ENCODE assay signal across 8 cellular contexts in the genomic region with DNA sequence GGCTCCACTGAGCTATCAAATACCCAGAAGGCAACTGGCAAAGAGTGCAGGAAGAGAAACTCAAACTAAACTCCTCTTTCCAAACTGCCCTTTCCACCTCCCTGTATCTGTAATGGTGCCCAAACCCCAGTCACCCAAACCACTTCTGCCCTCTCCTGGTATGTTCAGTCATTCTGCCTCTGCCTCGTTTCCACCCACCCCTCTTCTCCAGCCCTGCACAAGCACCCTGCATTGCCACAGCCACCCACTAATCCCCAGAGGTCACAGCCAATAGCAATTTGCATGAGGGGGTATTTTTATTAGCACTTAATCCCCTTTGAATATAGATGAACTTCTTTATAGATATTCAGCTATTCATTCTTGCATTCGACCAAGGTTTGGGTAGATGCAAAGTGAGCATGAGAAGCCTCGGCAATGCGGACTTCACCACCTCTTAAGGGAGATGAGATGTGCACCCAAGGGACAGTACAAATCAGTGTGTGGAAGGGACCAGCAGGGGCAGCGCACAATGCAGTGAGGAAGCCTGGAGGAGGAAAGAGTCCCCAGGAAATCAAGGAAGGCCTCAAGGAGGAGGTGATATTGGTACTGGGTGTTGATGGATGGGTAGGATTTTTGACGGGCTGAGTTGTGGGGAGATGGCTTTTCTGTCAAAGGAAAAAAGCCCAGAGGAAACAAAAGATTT. TPM values are rescaled to one million over a fixed set of nuclear protein-coding genes. Genes with fewer than 3 reads are reported as not detected.
A peak's percentile ranks its signal among the peaks of the same experiment; 100 is the strongest.
DNase-seq lines count a peak whose midpoint lies in the region; ATAC-seq, FAIRE-seq and TF ChIP-seq lines count a peak whose summit lies in the region.

No MANE protein-coding gene starts in this region.

- FAIRE-seq in bronchial epithelial cell (lab: Jason Lieb, UNC) = no peak

- intact Hi-C loops in CD14-positive monocyte (cut with micrococcal nuclease) = loop anchor here in 1 of 2 donors (2.0 to 5.0 kb wide), 2 partner anchors 18 to 400 kb away; no protein-coding TSS in a partner anchor
- intact Hi-C loops in lower lobe of right lung (cut with DNase I) = no loop called here

- peak; percentile 72 for TF ChIP-seq CTCF in CD14-positive monocyte (IDR thresholded peaks at IDR 0.05)
- TF ChIP-seq CTCF in bronchial epithelial cell (IDR thresholded peaks at IDR 0.05; ENCODE audit: insufficient read depth, low read length, severe bottlenecking) = peak; percentile 35
- TF ChIP-seq CTCF in lower lobe of right lung (IDR thresholded peaks at IDR 0.05) = peak; percentile 43

- H3K4me1 Mint-ChIP-seq in CD14-positive monocyte = peaks cover 64% of the 10 kb centered on the region

- H3K36me3 Mint-ChIP-seq in CD14-positive monocyte = no peaks in the 10 kb centered on the region

- peaks cover 0 to 3% (median 0%) of the 10 kb centered on the region in 3 donors for H3K27me3 Mint-ChIP-seq in CD14-positive monocyte (ENCODE audit: low read depth in 3 of 3)

- peak; percentile 65 for ATAC-seq in GM18873 (IDR thresholded peaks at IDR 0.05; ENCODE audit: low FRiP score, unreplicated experiment)
- ATAC-seq in HG03342 (IDR thresholded peaks at IDR 0.05; ENCODE audit: unreplicated experiment) = peak; percentile 80
- peak; percentile 87 for ATAC-seq in SK-N-SH treated with all-trans-retinoic acid at 6 μM for 48 hours
- ATAC-seq in lower lobe of right lung = peak; percentile 76 to 87

- DNase-seq in CD14-positive monocyte (ENCODE audit: low spot score) = peak; percentile 55
- no peak for DNase-seq in bronchial epithelial cell (ENCODE audit: low read depth)
- DNase-seq in lower lobe of right lung = no peak
- DNase-seq in superior temporal gyrus (ENCODE audit: extremely low spot score) = no peak
- DNase-seq in G401 (ENCODE audit: low spot score) = no peak

- H3K4me3 ChIP-seq in bronchial epithelial cell (ENCODE audit: low read depth, low read length) (no peak overlapping the region), lower lobe of right lung (no peak overlapping the region)

- no peaks in the 10 kb centered on the region for H3K9me3 ChIP-seq in lower lobe of right lung

- no peaks in the 10 kb centered on the region for H3K4me1 ChIP-seq in lower lobe of right lung

- H3K4me3 Mint-ChIP-seq in CD14-positive monocyte = peak overlapping the region in 1 of 2 donors; percentile 39

- peak overlapping the region in 5 of 7 donors; percentile 41 to 69 (median 61) for H3K27ac Mint-ChIP-seq in CD14-positive monocyte

- H3K36me3 ChIP-seq in bronchial epithelial cell (ENCODE audit: control insufficient read depth, insufficient read depth, low read length) (no peaks in the 10 kb centered on the region), lower lobe of right lung (no peaks in the 10 kb centered on the region)

- no peak overlapping the region for H3K27ac ChIP-seq in lower lobe of right lung

- no peaks in the 10 kb centered on the region for H3K9me3 Mint-ChIP-seq in CD14-positive monocyte

- H3K27me3 ChIP-seq in bronchial epithelial cell (ENCODE audit: control insufficient read depth, insufficient read depth, low read length) (peaks cover 4% of the 10 kb centered on the region), lower lobe of right lung (ENCODE audit: low read depth) (peaks cover 3% of the 10 kb centered on the region)

- in situ Hi-C loops in G401 (cut with HindIII; ENCODE audit: low sequenced_read_pairs) = no loop called here

TF ChIP-seq in SK-N-SH treated with all-trans-retinoic acid at 6 μM for 48 hours, 23 proteins besides CTCF, POLR2A, EP300 and RAD21:
- peak; percentile 93 for TF ChIP-seq ZFP3 (CRISPR knock-in tag; IDR thresholded peaks at IDR 0.05)
- TF ChIP-seq, protein P1, sequence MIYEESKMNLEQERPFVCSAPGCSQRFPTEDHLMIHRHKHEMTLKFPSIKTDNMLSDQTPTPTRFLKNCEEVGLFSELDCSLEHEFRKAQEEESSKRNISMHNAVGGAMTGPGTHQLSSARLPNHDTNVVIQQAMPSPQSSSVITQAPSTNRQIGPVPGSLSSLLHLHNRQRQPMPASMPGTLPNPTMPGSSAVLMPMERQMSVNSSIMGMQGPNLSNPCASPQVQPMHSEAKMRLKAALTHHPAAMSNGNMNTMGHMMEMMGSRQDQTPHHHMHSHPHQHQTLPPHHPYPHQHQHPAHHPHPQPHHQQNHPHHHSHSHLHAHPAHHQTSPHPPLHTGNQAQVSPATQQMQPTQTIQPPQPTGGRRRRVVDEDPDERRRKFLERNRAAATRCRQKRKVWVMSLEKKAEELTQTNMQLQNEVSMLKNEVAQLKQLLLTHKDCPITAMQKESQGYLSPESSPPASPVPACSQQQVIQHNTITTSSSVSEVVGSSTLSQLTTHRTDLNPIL (CRISPR knock-in tag; IDR thresholded peaks at IDR 0.05; ENCODE audit: low read depth) = no peak
- TF ChIP-seq, protein P2, sequence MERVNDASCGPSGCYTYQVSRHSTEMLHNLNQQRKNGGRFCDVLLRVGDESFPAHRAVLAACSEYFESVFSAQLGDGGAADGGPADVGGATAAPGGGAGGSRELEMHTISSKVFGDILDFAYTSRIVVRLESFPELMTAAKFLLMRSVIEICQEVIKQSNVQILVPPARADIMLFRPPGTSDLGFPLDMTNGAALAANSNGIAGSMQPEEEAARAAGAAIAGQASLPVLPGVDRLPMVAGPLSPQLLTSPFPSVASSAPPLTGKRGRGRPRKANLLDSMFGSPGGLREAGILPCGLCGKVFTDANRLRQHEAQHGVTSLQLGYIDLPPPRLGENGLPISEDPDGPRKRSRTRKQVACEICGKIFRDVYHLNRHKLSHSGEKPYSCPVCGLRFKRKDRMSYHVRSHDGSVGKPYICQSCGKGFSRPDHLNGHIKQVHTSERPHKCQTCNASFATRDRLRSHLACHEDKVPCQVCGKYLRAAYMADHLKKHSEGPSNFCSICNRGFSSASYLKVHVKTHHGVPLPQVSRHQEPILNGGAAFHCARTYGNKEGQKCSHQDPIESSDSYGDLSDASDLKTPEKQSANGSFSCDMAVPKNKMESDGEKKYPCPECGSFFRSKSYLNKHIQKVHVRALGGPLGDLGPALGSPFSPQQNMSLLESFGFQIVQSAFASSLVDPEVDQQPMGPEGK (CRISPR knock-in tag; IDR thresholded peaks at IDR 0.05; ENCODE audit: borderline replicate concordance) = no peak

RNA-seq across cellular contexts. Expression of a gene that starts 12.4 kb away (rescaled TPM):
- polyA plus RNA-seq in CD14-positive monocyte = not detected
- total RNA-seq in bronchial epithelial cell (not detected in 2 replicates), lower lobe of right lung (0.09 TPM)
- 0.10 TPM in 1 of 2 replicates, not detected in the other for total RNA-seq in G401 (2014; rRNA removed; shearing (Covaris generic))

RNA-seq across cellular contexts. Expression of a gene that starts 28.6 kb away (rescaled TPM):
- polyA plus RNA-seq in CD14-positive monocyte = 10 to 100 TPM; 20.0 to 20.2 TPM
- total RNA-seq in bronchial epithelial cell (2.4 and 6.0 TPM in 2 replicates), lower lobe of right lung (13.4 TPM)
- total RNA-seq in G401 (2014; rRNA removed; shearing (Covaris generic)) = 11.3 and 12.1 TPM in 2 replicates

RNA-seq across cellular contexts. Expression of a gene that starts 29.2 kb away (rescaled TPM):
- not detected for polyA plus RNA-seq in CD14-positive monocyte
- total RNA-seq in bronchial epithelial cell = not detected in 2 replicates
- not detected for total RNA-seq in lower lobe of right lung
- not detected in 2 replicates for total RNA-seq in G401 (2014; rRNA removed; shearing (Covaris generic))
